Comparison of ENCODE assay signal across 17 cellular contexts in the genomic region with DNA sequence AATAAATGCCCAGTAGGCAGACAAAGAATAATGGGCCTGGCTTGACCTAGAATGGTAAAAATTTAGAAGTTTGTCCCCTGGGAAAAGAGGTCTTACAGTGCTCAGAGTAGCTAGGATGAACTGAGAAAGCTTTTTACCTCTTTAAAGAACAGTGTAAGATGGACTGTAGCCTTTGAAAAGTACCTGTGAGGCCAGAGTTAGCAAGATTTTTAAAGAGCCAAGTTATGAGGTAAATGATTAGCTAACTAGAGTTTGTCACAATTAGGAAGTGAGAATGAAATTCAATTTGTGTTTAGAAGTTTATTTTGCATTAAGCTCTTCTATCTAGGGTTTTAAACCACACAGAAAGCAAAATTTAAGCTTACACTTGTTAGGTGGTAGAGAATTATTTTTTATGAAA.
DNase-seq lines count a peak whose midpoint lies in the region; ATAC-seq, FAIRE-seq and TF ChIP-seq lines count a peak whose summit lies in the region.
"Had no signal": no experiment of that assay in that cellular context is flagged by ENCODE, and none has a peak within 500 bp of the region (broad histone marks: within the 10 kb centered on the region; RNA-seq: fewer than 3 reads in every experiment).

No MANE protein-coding gene starts in this region.

- intact Hi-C loops in activated T-helper 1 cell treated with anti-CD3 and anti-CD28 coated beads, Interleukin-12 subunit alpha, Interleukin-12 subunit beta, Interleukin-2, Interleukin-4 antibody, amounts not matched to agents 30 ng/mL and 10 ng/mL and 1 ng/mL, durations not matched to agents 14 hours and 24 hours and 36 hours (cut with micrococcal nuclease): no loop called here
- intact Hi-C loops in prostate gland (cut with DNase I): no loop called here

- peak; percentile 93 for ATAC-seq in GM19397 (IDR thresholded peaks at IDR 0.05; ENCODE audit: unreplicated experiment)
- ATAC-seq in HG02623 (IDR thresholded peaks at IDR 0.05; ENCODE audit: unreplicated experiment): peak; percentile 85
- peak; percentile 80 for ATAC-seq in HG03196 (IDR thresholded peaks at IDR 0.05; ENCODE audit: unreplicated experiment)
- ATAC-seq: activated T-cell treated with anti-CD3 and anti-CD28 coated beads, Interleukin-2, amount 50 U/mL, for 4 hours had no signal

- no peak overlapping the region for H3K27ac ChIP-seq in prostate gland
- H3K27ac ChIP-seq: 22Rv1, ascending aorta, upper lobe of left lung had no signal

- POLR2A ChIA-PET in GM10248 (lab: Yijun Ruan, JAX): no interaction called here

- DNase-seq in GM10248 (ENCODE audit: extremely low spot score): peak; percentile 22
- no peak for DNase-seq in activated T-helper 1 cell treated with anti-CD3 and anti-CD28 coated beads, Interleukin-12 subunit alpha, Interleukin-12 subunit beta, Interleukin-2, Interleukin-4 antibody, amounts not matched to agents 30 ng/mL and 10 ng/mL and 1 ng/mL, durations not matched to agents 14 hours and 24 hours and 36 hours (ENCODE audit: low spot score)
- no peak for DNase-seq in prostate gland (ENCODE audit: low spot score)
- DNase-seq in NCI-H128 (lab: John Stamatoyannopoulos, UW; ENCODE audit: unreplicated experiment): no peak
- DNase-seq in HTR-8/SVneo (ENCODE audit: insufficient read length, low spot score): no peak
- DNase-seq: activated CD4-positive, alpha-beta T cell treated with anti-CD3 and anti-CD28 coated beads for 1 hour; activated T-cell treated with anti-CD3 and anti-CD28 coated beads, Interleukin-2, amount 50 U/mL, for 4 hours; dermis blood vessel endothelial cell; GF-D8; NCI-H2171 treated with DMSO at 0.1 percent for 48 hours; SW 1271; upper lobe of left lung had no signal

- H3K9me3 Mint-ChIP-seq in activated T-helper 1 cell treated with anti-CD3 and anti-CD28 coated beads, Interleukin-12 subunit alpha, Interleukin-12 subunit beta, Interleukin-2, Interleukin-4 antibody, amounts not matched to agents 30 ng/mL and 10 ng/mL and 1 ng/mL, durations not matched to agents 14 hours and 24 hours and 36 hours: peaks cover 5% of the 10 kb centered on the region

- H3K9me3 ChIP-seq in prostate gland: no peaks in the 10 kb centered on the region
- H3K9me3 ChIP-seq: ascending aorta, upper lobe of left lung had no signal

- no peak overlapping the region for H3K4me3 Mint-ChIP-seq in activated T-helper 1 cell treated with anti-CD3 and anti-CD28 coated beads, Interleukin-12 subunit alpha, Interleukin-12 subunit beta, Interleukin-2, Interleukin-4 antibody, amounts not matched to agents 30 ng/mL and 10 ng/mL and 1 ng/mL, durations not matched to agents 14 hours and 24 hours and 36 hours
- H3K4me3 Mint-ChIP-seq: activated T-cell treated with anti-CD3 and anti-CD28 coated beads, Interleukin-2, amount 50 U/mL, for 4 hours had no signal

- H3K4me1 Mint-ChIP-seq in activated T-helper 1 cell treated with anti-CD3 and anti-CD28 coated beads, Interleukin-12 subunit alpha, Interleukin-12 subunit beta, Interleukin-2, Interleukin-4 antibody, amounts not matched to agents 30 ng/mL and 10 ng/mL and 1 ng/mL, durations not matched to agents 14 hours and 24 hours and 36 hours (ENCODE audit: low read depth): no peaks in the 10 kb centered on the region

- no peak for TF ChIP-seq POLR2A in prostate gland (IDR thresholded peaks at IDR 0.05)

- no peaks in the 10 kb centered on the region for H3K36me3 ChIP-seq in prostate gland
- H3K36me3 ChIP-seq: ascending aorta, upper lobe of left lung had no signal

- no peaks in the 10 kb centered on the region for H3K27me3 Mint-ChIP-seq in activated T-helper 1 cell treated with anti-CD3 and anti-CD28 coated beads, Interleukin-12 subunit alpha, Interleukin-12 subunit beta, Interleukin-2, Interleukin-4 antibody, amounts not matched to agents 30 ng/mL and 10 ng/mL and 1 ng/mL, durations not matched to agents 14 hours and 24 hours and 36 hours (ENCODE audit: insufficient read depth)

- FAIRE-seq in HTR-8/SVneo (lab: Jason Lieb, UNC): no peak

- no peak overlapping the region for H3K4me3 ChIP-seq in prostate gland
- H3K4me3 ChIP-seq: ascending aorta, upper lobe of left lung had no signal

- TF ChIP-seq CTCF in GM10248 (IDR thresholded peaks at IDR 0.05; ENCODE audit: control extremely low read depth, extremely low read depth, low read depth, missing control alignments) (no peak), prostate gland (IDR thresholded peaks at IDR 0.05) (no peak)

- no peaks in the 10 kb centered on the region for H3K4me1 ChIP-seq in prostate gland (replicated peaks)
- H3K4me1 ChIP-seq: ascending aorta, upper lobe of left lung had no signal

- no peaks in the 10 kb centered on the region for H3K27me3 ChIP-seq in prostate gland (replicated peaks; ENCODE audit: insufficient read depth)
- H3K27me3 ChIP-seq: ascending aorta, upper lobe of left lung had no signal

- CTCF ChIA-PET in GM10248 (lab: Yijun Ruan, JAX): no interaction called here

- H3K36me3 Mint-ChIP-seq in activated T-helper 1 cell treated with anti-CD3 and anti-CD28 coated beads, Interleukin-12 subunit alpha, Interleukin-12 subunit beta, Interleukin-2, Interleukin-4 antibody, amounts not matched to agents 30 ng/mL and 10 ng/mL and 1 ng/mL, durations not matched to agents 14 hours and 24 hours and 36 hours (ENCODE audit: low read depth): no peaks in the 10 kb centered on the region

- H3K27ac Mint-ChIP-seq in activated T-helper 1 cell treated with anti-CD3 and anti-CD28 coated beads, Interleukin-12 subunit alpha, Interleukin-12 subunit beta, Interleukin-2, Interleukin-4 antibody, amounts not matched to agents 30 ng/mL and 10 ng/mL and 1 ng/mL, durations not matched to agents 14 hours and 24 hours and 36 hours: no peak overlapping the region
